14 cellular contexts compared by ENCODE assay signal in the genomic region with DNA sequence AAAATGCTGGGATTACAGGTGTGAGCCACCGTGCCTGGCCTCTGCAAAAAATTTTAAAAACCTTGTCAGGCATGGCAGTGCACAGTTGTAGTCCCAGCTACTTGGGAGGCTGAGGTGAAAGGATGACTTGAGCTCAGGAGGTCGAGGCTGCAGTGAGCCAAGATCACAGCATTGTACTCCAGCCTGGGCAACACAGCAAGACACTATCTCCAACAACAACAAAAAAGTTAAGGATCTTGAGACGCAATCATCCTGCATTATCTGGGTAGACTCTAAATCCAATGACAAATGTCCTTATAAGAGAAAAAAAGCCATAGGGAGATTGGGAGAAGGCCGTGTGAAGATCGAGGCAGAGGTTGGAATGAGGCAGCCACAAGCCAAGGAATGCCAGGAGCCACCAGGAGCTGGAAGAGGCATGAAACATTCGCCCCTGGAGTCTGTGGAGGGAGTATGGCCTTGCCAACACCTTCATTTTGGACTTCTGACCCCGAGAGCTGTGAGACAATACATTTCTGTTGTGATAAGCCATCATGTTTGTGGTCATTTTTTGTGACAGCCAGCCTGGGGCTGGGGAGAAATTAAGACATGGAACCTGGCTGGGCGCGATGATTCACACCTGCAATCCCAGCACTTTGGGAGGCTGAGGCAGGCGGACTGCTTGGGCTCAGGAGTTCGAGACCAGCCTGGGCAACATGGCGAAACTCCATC. TPM values are rescaled to one million over a fixed set of nuclear protein-coding genes. Genes with fewer than 3 reads are reported as not detected.
"Had no signal": no experiment of that assay in that cellular context is flagged by ENCODE, and none has a peak within 500 bp of the region (broad histone marks: within the 10 kb centered on the region; RNA-seq: fewer than 3 reads in every experiment).

No MANE protein-coding gene starts in this region.

- H3K9me3 Mint-ChIP-seq: activated naive CD4-positive, alpha-beta T cell treated with anti-CD3 and anti-CD28 coated beads, Interleukin-2, amount 50 U/mL, for 72 hours; nephron had no signal

- H3K27me3 ChIP-seq: dorsolateral prefrontal cortex, esophagus squamous epithelium, sigmoid colon, stomach had no signal

- DNase-seq: activated CD4-positive, alpha-beta T cell treated with anti-CD3 and anti-CD28 coated beads for 48 hours; activated T-cell treated with anti-CD3 and anti-CD28 coated beads for 4 hours; dorsolateral prefrontal cortex; esophagus squamous epithelium; foreskin fibroblast; glutamatergic neuron; sigmoid colon; stimulated activated CD4-positive, alpha-beta T cell treated with anti-CD3 and anti-CD28 coated beads, Interleukin-12 subunit alpha, Interleukin-12 subunit beta, amount 100 ng/mL, for 4 hours; stomach had no signal

- H3K36me3 Mint-ChIP-seq: activated naive CD4-positive, alpha-beta T cell treated with anti-CD3 and anti-CD28 coated beads, Interleukin-2, amount 50 U/mL, for 72 hours had no signal

- H3K27ac ChIP-seq: dorsolateral prefrontal cortex, esophagus squamous epithelium, sigmoid colon, stomach, thoracic aorta, VCaP had no signal

- ATAC-seq: activated naive CD4-positive, alpha-beta T cell treated with anti-CD3 and anti-CD28 coated beads, Interleukin-2, amount 50 U/mL, for 72 hours had no signal

- H3K9me3 ChIP-seq: esophagus squamous epithelium, sigmoid colon, stomach, thoracic aorta had no signal

- H3K36me3 ChIP-seq: esophagus squamous epithelium, sigmoid colon, stomach, thoracic aorta had no signal

- H3K4me3 ChIP-seq: dorsolateral prefrontal cortex, esophagus squamous epithelium, lung, sigmoid colon, stomach, thoracic aorta had no signal

- H3K4me3 Mint-ChIP-seq: nephron had no signal

- H3K27ac Mint-ChIP-seq: nephron had no signal

RNA-seq across cellular contexts. Expression of gene NTN5, which starts 21.7 kb away (rescaled TPM):
- total RNA-seq: stomach had no signal
